8 cellular contexts compared by ENCODE assay signal in genomic region chr6:151690303-151690702, GRCh38.
DNase-seq lines count a peak whose midpoint lies in the region; ATAC-seq and TF ChIP-seq lines count a peak whose summit lies in the region.

No MANE protein-coding gene starts in this region.

- ATAC-seq in GM18858 (IDR thresholded peaks at IDR 0.05; ENCODE audit: unreplicated experiment) (peak; percentile 27), GM18867 (IDR thresholded peaks at IDR 0.05; ENCODE audit: unreplicated experiment) (no peak)

- TF ChIP-seq CTCF in fibroblast of the aortic adventitia (IDR thresholded peaks at IDR 0.05; ENCODE audit: insufficient read depth, low read length), result peak; percentile 26

- peak; percentile 46 for DNase-seq in NAMALWA (ENCODE audit: low spot score)
- DNase-seq in fibroblast of the aortic adventitia (ENCODE audit: low read depth), result peak; percentile 77
- no peak for DNase-seq in DMS53 treated with DMSO at 0.1 percent for 48 hours (lab: John Stamatoyannopoulos, UW; ENCODE audit: unreplicated experiment)
- DNase-seq in D341Med (ENCODE audit: low spot score), result no peak
- DNase-seq in NCI-H226, result no peak

- peak overlapping the region; percentile 53 for H3K4me3 ChIP-seq in fibroblast of the aortic adventitia (ENCODE audit: low read depth, low read length)
- H3K4me3 ChIP-seq in skin epidermis, result peak overlapping the region in 4 of 7 experiments; percentile 8 to 24 (median 16)

- H3K27ac ChIP-seq in skin epidermis, result peak overlapping the region in 20 of 21 experiments; percentile 31 to 87 (median 78)

Comparison
In these comparisons a context has a peak if more than half of its experiments do, and no peak if none do; other contexts are left out.
1. DNase-seq: peak in NAMALWA (single experiment) and fibroblast of the aortic adventitia (single experiment); none in DMS53 treated with DMSO at 0.1 percent for 48 hours (single experiment), D341Med (single experiment) and NCI-H226 (single experiment).